Comparison of ENCODE assay signal across 16 cellular contexts in the genomic region with DNA sequence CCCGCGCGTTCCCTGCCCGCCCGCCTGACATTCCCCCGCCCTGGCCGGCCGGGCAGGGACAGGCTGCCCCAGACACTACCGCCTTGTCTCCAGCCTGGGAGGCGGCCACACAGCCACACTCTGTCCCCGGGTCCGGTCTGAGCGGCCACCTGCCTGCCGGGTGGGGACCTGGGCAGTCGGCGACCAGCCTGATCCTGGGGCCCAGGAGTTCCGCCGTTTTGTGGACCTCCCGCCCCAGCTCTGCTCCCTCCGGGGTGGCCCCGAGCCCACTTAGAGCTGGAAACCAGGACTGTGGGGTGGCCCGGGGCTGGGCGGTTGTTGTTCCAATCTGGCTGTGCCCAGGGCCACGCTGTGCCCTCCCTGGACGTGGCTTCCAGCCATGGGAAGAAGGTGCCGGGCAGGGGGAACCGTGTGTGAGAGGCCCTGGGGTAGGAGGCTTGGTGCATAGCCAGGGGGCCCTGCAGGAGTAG. TPM values are rescaled to one million over a fixed set of nuclear protein-coding genes. Genes with fewer than 3 reads are reported as not detected.
DNase-seq lines count a peak whose midpoint lies in the region; ATAC-seq, FAIRE-seq and TF ChIP-seq lines count a peak whose summit lies in the region.
"Had no signal": no experiment of that assay in that cellular context is flagged by ENCODE, and none has a peak within 500 bp of the region (broad histone marks: within the 10 kb centered on the region; RNA-seq: fewer than 3 reads in every experiment).

No MANE protein-coding gene starts in this region.

- peak overlapping the region; percentile 63 for H3K27ac Mint-ChIP-seq in osteocyte (ENCODE audit: unreplicated experiment)

- H3K4me1 ChIP-seq in A549 (no peaks in the 10 kb centered on the region), right cardiac atrium (ENCODE audit: control insufficient read depth, insufficient read depth, low read length) (no peaks in the 10 kb centered on the region)

- CTCF ChIA-PET in A549 (lab: Yijun Ruan, JAX): interaction anchor here (1.5 kb wide), 1 partner anchor 21 kb away, joined by 5 read pairs; no protein-coding TSS in a partner anchor

- H3K27me3 Mint-ChIP-seq in osteocyte (ENCODE audit: unreplicated experiment): no peaks in the 10 kb centered on the region

- H3K9me3 ChIP-seq in A549 (peaks cover under 1% of the 10 kb centered on the region; the same call in 1 of the 3 replicates), right cardiac atrium (ENCODE audit: control insufficient read depth, low read length) (no peaks in the 10 kb centered on the region)

- intact Hi-C loops in right cardiac atrium (cut with DNase I): no loop called here

- peak; percentile 51 to 60; a peak in 4 of 6 replicates for ATAC-seq in A549
- ATAC-seq in right cardiac atrium: peak; percentile 11 to 34
- no peak for ATAC-seq in HG03432 (IDR thresholded peaks at IDR 0.05; ENCODE audit: unreplicated experiment)
- no peak for ATAC-seq in HG03175 (IDR thresholded peaks at IDR 0.05; ENCODE audit: unreplicated experiment)

- TF ChIP-seq EP300 in A549 (IDR thresholded peaks at IDR 0.05): no peak

- peaks cover 28% of the 10 kb centered on the region for H3K4me1 Mint-ChIP-seq in osteocyte (ENCODE audit: unreplicated experiment)

- H3K4me3 Mint-ChIP-seq in osteocyte (ENCODE audit: unreplicated experiment): no peak overlapping the region

- no peaks in the 10 kb centered on the region for H3K9me3 Mint-ChIP-seq in osteocyte (ENCODE audit: unreplicated experiment)

- FAIRE-seq in A549 (lab: Jason Lieb, UNC): no peak
- FAIRE-seq: GM18507 had no signal

- H3K4me3 ChIP-seq in A549: no peak overlapping the region
- no peak overlapping the region for H3K4me3 ChIP-seq in right cardiac atrium (ENCODE audit: low read length)
- H3K4me3 ChIP-seq: hepatocyte, skin epidermis had no signal

- H3K4me2 ChIP-seq in A549: no peak overlapping the region
- H3K4me2 ChIP-seq: hepatocyte had no signal

- H3K36me3 Mint-ChIP-seq in osteocyte (ENCODE audit: unreplicated experiment): peaks cover 5% of the 10 kb centered on the region

- H3K27ac ChIP-seq in A549: no peak overlapping the region
- peak overlapping the region; percentile 33 for H3K27ac ChIP-seq in right cardiac atrium (ENCODE audit: low read length)
- H3K27ac ChIP-seq: hepatocyte had no signal

- TF ChIP-seq CTCF in A549 (IDR thresholded peaks at IDR 0.05): no peak
- TF ChIP-seq CTCF in osteocyte (IDR thresholded peaks at IDR 0.05): no peak

- no peaks in the 10 kb centered on the region for H3K27me3 ChIP-seq in right cardiac atrium (ENCODE audit: control insufficient read depth, insufficient read depth)
- H3K27me3 ChIP-seq: hepatocyte had no signal

- TF ChIP-seq POLR2A in A549 (IDR thresholded peaks at IDR 0.05; ENCODE audit: low read length): no peak

- POLR2A ChIA-PET in A549 (lab: Yijun Ruan, JAX): no interaction called here

- DNase-seq in A549 (ENCODE audit: low read depth in 1 of 2, low spot score in 1 of 2) (no peak), SK-N-DZ (ENCODE audit: low spot score) (peak; percentile 58), right cardiac atrium (peak in 2 of 3 donors; percentile 71 to 77), osteocyte (ENCODE audit: extremely low spot score, unreplicated experiment) (no peak), NOMO-1 treated with dmso at 0.1 percent for 144 hours (lab: John Stamatoyannopoulos, UW; ENCODE audit: unreplicated experiment) (no peak), NCI-H69 (lab: John Stamatoyannopoulos, UW) (no peak)
- DNase-seq: amniotic stem cell; effector memory CD4-positive, alpha-beta T cell; NCI-H2107 had no signal

- 80% methylated on average over 1 of the region's 27 CpGs for WGBS in A549 (ENCODE audit: missing lambda C conversion rate)
- 45% methylated on average over 27 of the region's 27 CpGs for WGBS in right cardiac atrium

- TF ChIP-seq RAD21 in A549 (conservative IDR thresholded peaks at IDR 0.05 in 1 of 2, IDR thresholded peaks at IDR 0.05 in 1 of 2): no peak

TF ChIP-seq in A549, 52 proteins besides CTCF, POLR2A, EP300 and RAD21:
- TF ChIP-seq KDM5A (IDR thresholded peaks at IDR 0.05) (no peak), ESRRA (IDR thresholded peaks at IDR 0.05; ENCODE audit: borderline replicate concordance, low read length) (no peak), JUNB (IDR thresholded peaks at IDR 0.05) (no peak), HOXA7 (CRISPR knock-in tag; IDR thresholded peaks at IDR 0.05) (no peak), GATA3 (IDR thresholded peaks at IDR 0.05; ENCODE audit: borderline replicate concordance) (no peak), KDM1A (IDR thresholded peaks at IDR 0.05; ENCODE audit: low read depth) (no peak), CEBPB (IDR thresholded peaks at IDR 0.05) (no peak), FOSB (CRISPR knock-in tag; IDR thresholded peaks at IDR 0.05) (no peak)
- TF ChIP-seq, protein P1, sequence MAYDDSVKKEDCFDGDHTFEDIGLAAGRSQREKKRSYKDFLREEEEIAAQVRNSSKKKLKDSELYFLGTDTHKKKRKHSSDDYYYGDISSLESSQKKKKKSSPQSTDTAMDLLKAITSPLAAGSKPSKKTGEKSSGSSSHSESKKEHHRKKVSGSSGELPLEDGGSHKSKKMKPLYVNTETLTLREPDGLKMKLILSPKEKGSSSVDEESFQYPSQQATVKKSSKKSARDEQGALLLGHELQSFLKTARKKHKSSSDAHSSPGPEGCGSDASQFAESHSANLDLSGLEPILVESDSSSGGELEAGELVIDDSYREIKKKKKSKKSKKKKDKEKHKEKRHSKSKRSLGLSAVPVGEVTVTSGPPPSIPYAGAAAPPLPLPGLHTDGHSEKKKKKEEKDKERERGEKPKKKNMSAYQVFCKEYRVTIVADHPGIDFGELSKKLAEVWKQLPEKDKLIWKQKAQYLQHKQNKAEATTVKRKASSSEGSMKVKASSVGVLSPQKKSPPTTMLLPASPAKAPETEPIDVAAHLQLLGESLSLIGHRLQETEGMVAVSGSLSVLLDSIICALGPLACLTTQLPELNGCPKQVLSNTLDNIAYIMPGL (CRISPR knock-in tag; IDR thresholded peaks at IDR 0.05; ENCODE audit: borderline replicate concordance): no peak
TF ChIP-seq in A549: peak in this region for 0.

RNA-seq across cellular contexts. Expression of a gene that starts 12.0 kb away (rescaled TPM):
- 2.0 and 3.0 TPM in 2 replicates for polyA plus RNA-seq in A549 (2011; rRNA removed)
- 5.4 and 7.0 TPM in 2 replicates for polyA plus RNA-seq in A549 (2012; cell fraction: cytosol; rRNA removed)
- polyA plus RNA-seq in A549 (2012; cell fraction: nucleus; rRNA removed): 8.5 and 8.8 TPM in 2 replicates
- polyA plus RNA-seq in A549 (2017; fragmentation: RNase III; extraction: RNeasy Plus Mini Kit Qiagen cat#74134 plus additional on column Dnase treatment): 11.4 to 17.5 TPM (median 15.7 TPM) in 3 replicates
- 2.2 and 3.7 TPM in 2 replicates for polyA minus RNA-seq in A549 (2011; rRNA and poly(A)+ RNA removed)
- polyA plus RNA-seq in SK-N-DZ (2014; cell fraction: cytosol; rRNA removed): 55.2 and 83.8 TPM in 2 replicates
- polyA plus RNA-seq in SK-N-DZ (2014; cell fraction: nucleus; rRNA removed): 56.4 and 66.9 TPM in 2 replicates
- 10 to 100 TPM; 34.9 to 84.9 (median 46.9) TPM for total RNA-seq in right cardiac atrium
- polyA plus RNA-seq in right cardiac atrium: 30.3 TPM
- 236 and 251 TPM in 2 replicates for total RNA-seq in osteocyte
- total RNA-seq: RPMI7951 had no signal

RNA-seq across cellular contexts. Expression of a gene that starts 25.5 kb away (rescaled TPM):
- polyA plus RNA-seq in A549 (2011; rRNA removed): 0.10 TPM in 1 of 2 replicates, not detected in the other
- polyA plus RNA-seq in A549 (2012; cell fraction: cytosol; rRNA removed): 0.06 and 0.11 TPM in 2 replicates
- 0.10 TPM in 1 of 2 replicates, not detected in the other for polyA plus RNA-seq in A549 (2012; cell fraction: nucleus; rRNA removed)
- polyA plus RNA-seq in A549 (2017; fragmentation: RNase III; extraction: RNeasy Plus Mini Kit Qiagen cat#74134 plus additional on column Dnase treatment): not detected in 3 replicates
- polyA minus RNA-seq in A549 (2011; rRNA and poly(A)+ RNA removed): not detected in 2 replicates
- not detected in 2 replicates for polyA plus RNA-seq in SK-N-DZ (2014; cell fraction: cytosol; rRNA removed)
- polyA plus RNA-seq in SK-N-DZ (2014; cell fraction: nucleus; rRNA removed): not detected in 2 replicates
- not detected for total RNA-seq in right cardiac atrium
- polyA plus RNA-seq in right cardiac atrium: not detected
- total RNA-seq in osteocyte: not detected in 2 replicates
- total RNA-seq: RPMI7951 had no signal
- polyA plus RNA-seq: BJ had no signal

RNA-seq across cellular contexts. Expression of a gene that starts 30.2 kb away (rescaled TPM):
- polyA plus RNA-seq in A549 (2011; rRNA removed) (38.3 and 46.5 TPM in 2 replicates), A549 (2017; fragmentation: RNase III; extraction: RNeasy Plus Mini Kit Qiagen cat#74134 plus additional on column Dnase treatment) (56.9 to 62.7 TPM (median 61.4 TPM) in 3 replicates), right cardiac atrium (0.02 TPM)
- 44.9 and 58.4 TPM in 2 replicates for polyA plus RNA-seq in A549 (2012; cell fraction: cytosol; rRNA removed)
- polyA plus RNA-seq in A549 (2012; cell fraction: nucleus; rRNA removed): 75.9 and 95.3 TPM in 2 replicates
- polyA minus RNA-seq in A549 (2011; rRNA and poly(A)+ RNA removed): 43.2 and 57.3 TPM in 2 replicates
- polyA plus RNA-seq in SK-N-DZ (2014; cell fraction: cytosol; rRNA removed): 0.59 and 1.8 TPM in 2 replicates
- polyA plus RNA-seq in SK-N-DZ (2014; cell fraction: nucleus; rRNA removed): 0.09 TPM in 1 of 2 replicates, not detected in the other
- total RNA-seq in right cardiac atrium (under 1 TPM in 1 of 4 donors, not detected in 3; 0.22 TPM), osteocyte (1.1 and 1.3 TPM in 2 replicates)
- total RNA-seq: RPMI7951 had no signal

RNA-seq across cellular contexts. Expression of a gene that starts 44.5 kb away (rescaled TPM):
- 45.5 and 58.1 TPM in 2 replicates for polyA plus RNA-seq in A549 (2011; rRNA removed)
- polyA plus RNA-seq in A549 (2012; cell fraction: cytosol; rRNA removed): 109 and 193 TPM in 2 replicates
- 322 and 573 TPM in 2 replicates for polyA plus RNA-seq in A549 (2012; cell fraction: nucleus; rRNA removed)
- polyA plus RNA-seq in A549 (2017; fragmentation: RNase III; extraction: RNeasy Plus Mini Kit Qiagen cat#74134 plus additional on column Dnase treatment): 110 to 131 TPM (median 118 TPM) in 3 replicates
- 32.4 and 35.3 TPM in 2 replicates for polyA minus RNA-seq in A549 (2011; rRNA and poly(A)+ RNA removed)
- 13.8 and 27.0 TPM in 2 replicates for polyA plus RNA-seq in SK-N-DZ (2014; cell fraction: cytosol; rRNA removed)
- polyA plus RNA-seq in SK-N-DZ (2014; cell fraction: nucleus; rRNA removed): 23.3 and 25.4 TPM in 2 replicates
- total RNA-seq in right cardiac atrium: 100 to 1,000 TPM in 1 of 4 donors, 10 to 100 TPM in 3; 47.1 to 110 (median 61.9) TPM
- 64.1 TPM for polyA plus RNA-seq in right cardiac atrium
- 109 and 111 TPM in 2 replicates for total RNA-seq in osteocyte

RNA-seq across cellular contexts. Expression of a gene that starts 57.7 kb away (rescaled TPM):
- polyA plus RNA-seq in A549 (2011; rRNA removed) (3.1 and 4.9 TPM in 2 replicates), A549 (2017; fragmentation: RNase III; extraction: RNeasy Plus Mini Kit Qiagen cat#74134 plus additional on column Dnase treatment) (35.0 to 36.3 TPM (median 35.4 TPM) in 3 replicates), right cardiac atrium (24.5 TPM)
- 43.6 and 53.5 TPM in 2 replicates for polyA plus RNA-seq in A549 (2012; cell fraction: cytosol; rRNA removed)
- polyA plus RNA-seq in A549 (2012; cell fraction: nucleus; rRNA removed): 71.1 and 89.5 TPM in 2 replicates
- 2.4 and 5.0 TPM in 2 replicates for polyA minus RNA-seq in A549 (2011; rRNA and poly(A)+ RNA removed)
- 60.8 and 67.6 TPM in 2 replicates for polyA plus RNA-seq in SK-N-DZ (2014; cell fraction: cytosol; rRNA removed)
- 98.8 and 99.8 TPM in 2 replicates for polyA plus RNA-seq in SK-N-DZ (2014; cell fraction: nucleus; rRNA removed)
- total RNA-seq in right cardiac atrium (10 to 100 TPM; 21.7 to 37.6 (median 28.0) TPM), osteocyte (37.3 and 40.8 TPM in 2 replicates)

Comparison
In these comparisons a context has a peak if more than half of its experiments do, and no peak if none do; other contexts are left out.
1. ATAC-seq: peak in A549 (2 of 2) and right cardiac atrium (2 of 2); none in HG03432 (single experiment) and HG03175 (single experiment).
2. DNase-seq: peak in SK-N-DZ (single experiment) and right cardiac atrium (2 of 3); none in A549 (0 of 2), osteocyte (single experiment), NOMO-1 treated with dmso at 0.1 percent for 144 hours (single experiment) and NCI-H69 (single experiment).